Comparison of ENCODE assay signal across 9 cellular contexts in the genomic region with DNA sequence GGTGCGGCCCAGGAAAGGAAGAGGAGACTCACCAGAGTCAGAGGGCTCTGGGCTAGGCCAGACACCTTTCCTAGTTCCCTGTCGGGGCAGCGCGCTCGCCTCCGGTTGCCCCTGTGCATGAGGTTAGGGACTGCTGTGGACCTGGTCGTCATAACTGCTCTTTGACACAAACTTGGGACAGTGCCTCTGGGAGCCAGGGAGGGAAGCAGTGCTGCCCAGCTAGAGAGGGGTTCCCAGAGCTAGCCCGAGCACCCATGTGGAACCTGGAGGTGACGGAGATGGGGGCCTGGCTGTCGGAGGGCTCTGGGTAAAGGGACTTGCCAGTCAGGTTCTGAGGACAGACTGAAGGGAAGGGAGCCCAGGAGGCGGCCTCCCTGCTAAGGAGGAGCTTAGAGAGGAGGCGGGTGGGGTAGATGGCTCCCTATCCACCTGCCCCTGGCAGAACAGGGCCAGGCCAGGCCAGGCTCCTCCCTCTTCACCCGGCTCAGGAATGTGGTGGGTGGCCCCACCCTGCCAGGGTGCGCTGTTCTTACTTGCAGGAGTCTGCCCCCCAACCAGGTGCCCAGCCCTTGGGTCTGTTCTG. TPM values are rescaled to one million over a fixed set of nuclear protein-coding genes. Genes with fewer than 3 reads are reported as not detected.
DNase-seq lines count a peak whose midpoint lies in the region; ATAC-seq, FAIRE-seq and TF ChIP-seq lines count a peak whose summit lies in the region.
"Had no signal": no experiment of that assay in that cellular context is flagged by ENCODE, and none has a peak within 500 bp of the region (broad histone marks: within the 10 kb centered on the region; RNA-seq: fewer than 3 reads in every experiment).

No MANE protein-coding gene starts in this region.

- CTCF ChIA-PET in A549 (lab: Yijun Ruan, JAX) = interaction anchor here (0.9 to 2.7 kb wide), 9 partner anchors 8 to 188 kb away, joined by 3 to 10 read pairs (median 4); partner anchors contain the start of gene GBX1

- 90% methylated on average over 14 of the region's 14 CpGs for WGBS in A549 (ENCODE audit: missing lambda C conversion rate)
- WGBS in mesodermal cell (ENCODE audit: insufficient coverage in 2 of 2), 2 experiments = 55 to 61% methylated on average over 10 to 12 of the region's 14 CpGs

- peaks cover 37% of the 10 kb centered on the region for H3K4me1 ChIP-seq in A549
- peaks cover 11% of the 10 kb centered on the region for H3K4me1 ChIP-seq in HUES48 (ENCODE audit: control insufficient read depth, insufficient read depth, low read length)
- peaks cover 32% of the 10 kb centered on the region for H3K4me1 ChIP-seq in mesodermal cell (ENCODE audit: control insufficient read depth, insufficient read depth, low read length, poor library complexity, severe bottlenecking)

- FAIRE-seq in A549 (lab: Jason Lieb, UNC) (no peak), GM19239 (lab: Jason Lieb, UNC) (no peak)
- FAIRE-seq: G401.6 had no signal

- ATAC-seq in A549 (peak in 1 of 2 experiments; percentile 2; a peak in 1 of 6 replicates), GM21528 (IDR thresholded peaks at IDR 0.05; ENCODE audit: low FRiP score, unreplicated experiment) (no peak), HG03095 (IDR thresholded peaks at IDR 0.05; ENCODE audit: unreplicated experiment) (no peak)

- TF ChIP-seq RAD21 in A549 (conservative IDR thresholded peaks at IDR 0.05 in 1 of 2, IDR thresholded peaks at IDR 0.05 in 1 of 2) = no peak

- DNase-seq in A549 (ENCODE audit: low read depth in 1 of 2, low spot score in 1 of 2) = no peak
- DNase-seq in coronary artery (ENCODE audit: low spot score) = no peak
- DNase-seq in stimulated activated naive CD4-positive, alpha-beta T cell (lab: John Stamatoyannopoulos, UW) = no peak
- no peak for DNase-seq in GM19239 (ENCODE audit: insufficient read length, low spot score)

- H3K36me3 ChIP-seq in HUES48 (ENCODE audit: control insufficient read depth, insufficient read depth, low read length) (peaks cover 29% of the 10 kb centered on the region), mesodermal cell (ENCODE audit: control insufficient read depth, insufficient read depth, low read length) (peaks cover 44% of the 10 kb centered on the region)

- H3K27me3 ChIP-seq in HUES48 (ENCODE audit: control insufficient read depth, insufficient read depth, low read length) = peaks cover 17% of the 10 kb centered on the region

- no peaks in the 10 kb centered on the region for H3K9me3 ChIP-seq in A549
- no peaks in the 10 kb centered on the region for H3K9me3 ChIP-seq in HUES48 (ENCODE audit: control insufficient read depth, insufficient read depth, low read length)
- no peaks in the 10 kb centered on the region for H3K9me3 ChIP-seq in mesodermal cell (ENCODE audit: control insufficient read depth, low read length)

- TF ChIP-seq CTCF in A549 (IDR thresholded peaks at IDR 0.05) (no peak), coronary artery (IDR thresholded peaks at IDR 0.05) (no peak)

- POLR2A ChIA-PET in A549 (lab: Yijun Ruan, JAX) = no interaction called here

- no peak for TF ChIP-seq POLR2A in A549 (IDR thresholded peaks at IDR 0.05; ENCODE audit: low read length)

- TF ChIP-seq EP300 in A549 (IDR thresholded peaks at IDR 0.05) = no peak

- peak overlapping the region in 1 of 2 experiments; percentile 73; a peak in 3 of 6 replicates for H3K27ac ChIP-seq in A549
- no peak overlapping the region for H3K27ac ChIP-seq in HUES48 (ENCODE audit: low read depth, low read length)
- no peak overlapping the region for H3K27ac ChIP-seq in coronary artery
- no peak overlapping the region for H3K27ac ChIP-seq in mesodermal cell (ENCODE audit: low read depth, low read length, severe bottlenecking)

- peak overlapping the region; percentile 25; the same call in 2 of the 3 replicates for H3K4me2 ChIP-seq in A549

- H3K9ac ChIP-seq in HUES48 (ENCODE audit: low read depth, low read length) = no peak overlapping the region

- H3K4me3 ChIP-seq in A549 (no peak overlapping the region), HUES48 (ENCODE audit: low read depth, low read length) (peak overlapping the region; percentile 44), coronary artery (peak overlapping the region; percentile 64), mesodermal cell (ENCODE audit: extremely low read depth, insufficient read depth, low read length, poor library complexity, severe bottlenecking) (peak overlapping the region; percentile 39)

TF ChIP-seq in A549, 52 proteins besides CTCF, POLR2A, EP300 and RAD21 (continues in another document):
- TF ChIP-seq RNF2 (IDR thresholded peaks at IDR 0.05; ENCODE audit: borderline replicate concordance, low read depth) = no peak
- TF ChIP-seq CBX8 (IDR thresholded peaks at IDR 0.05) = no peak
- no peak for TF ChIP-seq PHF8 (IDR thresholded peaks at IDR 0.05; ENCODE audit: borderline replicate concordance, low read depth)
- no peak for TF ChIP-seq PBX3 (IDR thresholded peaks at IDR 0.05)
- TF ChIP-seq, protein P1, sequence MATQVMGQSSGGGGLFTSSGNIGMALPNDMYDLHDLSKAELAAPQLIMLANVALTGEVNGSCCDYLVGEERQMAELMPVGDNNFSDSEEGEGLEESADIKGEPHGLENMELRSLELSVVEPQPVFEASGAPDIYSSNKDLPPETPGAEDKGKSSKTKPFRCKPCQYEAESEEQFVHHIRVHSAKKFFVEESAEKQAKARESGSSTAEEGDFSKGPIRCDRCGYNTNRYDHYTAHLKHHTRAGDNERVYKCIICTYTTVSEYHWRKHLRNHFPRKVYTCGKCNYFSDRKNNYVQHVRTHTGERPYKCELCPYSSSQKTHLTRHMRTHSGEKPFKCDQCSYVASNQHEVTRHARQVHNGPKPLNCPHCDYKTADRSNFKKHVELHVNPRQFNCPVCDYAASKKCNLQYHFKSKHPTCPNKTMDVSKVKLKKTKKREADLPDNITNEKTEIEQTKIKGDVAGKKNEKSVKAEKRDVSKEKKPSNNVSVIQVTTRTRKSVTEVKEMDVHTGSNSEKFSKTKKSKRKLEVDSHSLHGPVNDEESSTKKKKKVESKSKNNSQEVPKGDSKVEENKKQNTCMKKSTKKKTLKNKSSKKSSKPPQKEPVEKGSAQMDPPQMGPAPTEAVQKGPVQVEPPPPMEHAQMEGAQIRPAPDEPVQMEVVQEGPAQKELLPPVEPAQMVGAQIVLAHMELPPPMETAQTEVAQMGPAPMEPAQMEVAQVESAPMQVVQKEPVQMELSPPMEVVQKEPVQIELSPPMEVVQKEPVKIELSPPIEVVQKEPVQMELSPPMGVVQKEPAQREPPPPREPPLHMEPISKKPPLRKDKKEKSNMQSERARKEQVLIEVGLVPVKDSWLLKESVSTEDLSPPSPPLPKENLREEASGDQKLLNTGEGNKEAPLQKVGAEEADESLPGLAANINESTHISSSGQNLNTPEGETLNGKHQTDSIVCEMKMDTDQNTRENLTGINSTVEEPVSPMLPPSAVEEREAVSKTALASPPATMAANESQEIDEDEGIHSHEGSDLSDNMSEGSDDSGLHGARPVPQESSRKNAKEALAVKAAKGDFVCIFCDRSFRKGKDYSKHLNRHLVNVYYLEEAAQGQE (IDR thresholded peaks at IDR 0.05) = no peak

RNA-seq across cellular contexts. Expression of gene AGAP3, which starts 29.7 kb away (rescaled TPM):
- polyA plus RNA-seq in A549 (2011; rRNA removed) (33.8 and 34.1 TPM in 2 replicates), A549 (2017; fragmentation: RNase III; extraction: RNeasy Plus Mini Kit Qiagen cat#74134 plus additional on column Dnase treatment) (42.6 to 45.9 TPM (median 43.1 TPM) in 3 replicates)
- 90.2 and 106 TPM in 2 replicates for polyA plus RNA-seq in A549 (2012; cell fraction: cytosol; rRNA removed)
- polyA plus RNA-seq in A549 (2012; cell fraction: nucleus; rRNA removed) = 233 and 266 TPM in 2 replicates
- 30.9 and 37.2 TPM in 2 replicates for polyA minus RNA-seq in A549 (2011; rRNA and poly(A)+ RNA removed)
- polyA plus RNA-seq in mesodermal cell (2013, experiment 1 of 2) = 78.3 TPM
- 71.9 TPM for polyA plus RNA-seq in mesodermal cell (2013, experiment 2 of 2)

RNA-seq across cellular contexts. Expression of gene TMUB1, which starts 32.6 kb away (rescaled TPM):
- 12.4 and 14.0 TPM in 2 replicates for polyA plus RNA-seq in A549 (2011; rRNA removed)
- 45.5 and 65.8 TPM in 2 replicates for polyA plus RNA-seq in A549 (2012; cell fraction: cytosol; rRNA removed)
- polyA plus RNA-seq in A549 (2012; cell fraction: nucleus; rRNA removed) = 65.1 and 82.1 TPM in 2 replicates
- 31.5 to 37.7 TPM (median 37.3 TPM) in 3 replicates for polyA plus RNA-seq in A549 (2017; fragmentation: RNase III; extraction: RNeasy Plus Mini Kit Qiagen cat#74134 plus additional on column Dnase treatment)
- polyA minus RNA-seq in A549 (2011; rRNA and poly(A)+ RNA removed) = 4.1 and 6.0 TPM in 2 replicates
- polyA plus RNA-seq in mesodermal cell (2013, experiment 1 of 2) = 45.6 TPM
- polyA plus RNA-seq in mesodermal cell (2013, experiment 2 of 2) = 44.6 TPM

RNA-seq across cellular contexts. Expression of gene FASTK, which starts 35.3 kb away (rescaled TPM):
- 38.5 and 51.7 TPM in 2 replicates for polyA plus RNA-seq in A549 (2011; rRNA removed)
- 105 and 138 TPM in 2 replicates for polyA plus RNA-seq in A549 (2012; cell fraction: cytosol; rRNA removed)
- 515 and 603 TPM in 2 replicates for polyA plus RNA-seq in A549 (2012; cell fraction: nucleus; rRNA removed)
- 66.0 to 78.6 TPM (median 72.4 TPM) in 3 replicates for polyA plus RNA-seq in A549 (2017; fragmentation: RNase III; extraction: RNeasy Plus Mini Kit Qiagen cat#74134 plus additional on column Dnase treatment)
- 49.4 and 58.9 TPM in 2 replicates for polyA minus RNA-seq in A549 (2011; rRNA and poly(A)+ RNA removed)
- 51.8 TPM for polyA plus RNA-seq in mesodermal cell (2013, experiment 1 of 2)
- polyA plus RNA-seq in mesodermal cell (2013, experiment 2 of 2) = 50.3 TPM

RNA-seq across cellular contexts. Expression of gene GBX1, which starts 51.6 kb away (rescaled TPM):
- polyA plus RNA-seq in A549 (2011; rRNA removed) (not detected in 2 replicates), A549 (2017; fragmentation: RNase III; extraction: RNeasy Plus Mini Kit Qiagen cat#74134 plus additional on column Dnase treatment) (not detected in 3 replicates)
- polyA plus RNA-seq in A549 (2012; cell fraction: cytosol; rRNA removed) = not detected in 2 replicates
- 0.12 TPM in 1 of 2 replicates, not detected in the other for polyA plus RNA-seq in A549 (2012; cell fraction: nucleus; rRNA removed)
- polyA minus RNA-seq in A549 (2011; rRNA and poly(A)+ RNA removed) = not detected in 2 replicates
- polyA plus RNA-seq in mesodermal cell (2013, experiment 1 of 2) = 0.66 TPM
- polyA plus RNA-seq in mesodermal cell (2013, experiment 2 of 2) = not detected

RNA-seq across cellular contexts. Expression of gene SLC4A2, which starts 56.5 kb away (rescaled TPM):
- 99.6 and 112 TPM in 2 replicates for polyA plus RNA-seq in A549 (2011; rRNA removed)
- polyA plus RNA-seq in A549 (2012; cell fraction: cytosol; rRNA removed) = 227 and 233 TPM in 2 replicates
- polyA plus RNA-seq in A549 (2012; cell fraction: nucleus; rRNA removed) = 658 and 805 TPM in 2 replicates
- 253 to 280 TPM (median 275 TPM) in 3 replicates for polyA plus RNA-seq in A549 (2017; fragmentation: RNase III; extraction: RNeasy Plus Mini Kit Qiagen cat#74134 plus additional on column Dnase treatment)
- polyA minus RNA-seq in A549 (2011; rRNA and poly(A)+ RNA removed) = 118 and 170 TPM in 2 replicates
- 77.0 TPM for polyA plus RNA-seq in mesodermal cell (2013, experiment 1 of 2)
- polyA plus RNA-seq in mesodermal cell (2013, experiment 2 of 2) = 68.0 TPM
